ENCODE assay signal across 18 cellular contexts in the genomic region with DNA sequence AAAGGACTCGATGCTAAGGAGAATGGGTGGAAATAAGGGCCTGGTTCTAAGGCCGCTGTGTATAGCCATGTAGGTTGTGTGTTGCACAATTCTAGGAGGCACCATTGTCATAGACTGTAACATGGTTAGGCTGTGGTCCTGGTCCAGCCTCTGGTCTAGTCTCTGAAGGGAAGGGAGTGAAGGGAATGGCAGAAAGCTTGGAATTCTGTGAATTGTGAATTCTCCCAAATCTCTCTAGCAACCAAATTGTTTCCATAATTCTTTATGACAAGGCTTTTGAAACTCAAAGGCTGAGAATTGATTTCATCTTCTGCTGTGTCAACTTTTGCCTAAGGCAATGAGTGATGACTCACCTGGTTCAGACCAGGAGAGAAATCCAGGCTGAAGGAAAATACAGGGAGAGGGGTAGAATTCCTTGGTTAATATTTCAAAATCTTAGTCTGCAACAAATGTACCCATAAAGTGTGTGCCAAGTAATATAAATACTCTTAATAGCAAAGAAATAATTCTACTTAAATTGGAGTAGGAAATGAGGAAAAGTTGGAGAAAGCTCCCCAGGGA.
"Had no signal": no experiment of that assay in that cellular context is flagged by ENCODE, and none has a peak within 500 bp of the region (broad histone marks: within the 10 kb centered on the region; RNA-seq: fewer than 3 reads in every experiment).

No MANE protein-coding gene starts in this region.

- H3K27ac ChIP-seq: ascending aorta, esophagus squamous epithelium, pancreas, sigmoid colon, stomach, WERI-Rb-1 had no signal

- H3K4me1 ChIP-seq: ascending aorta, pancreas, stomach had no signal

- H3K9me3 Mint-ChIP-seq: activated naive CD4-positive, alpha-beta T cell treated with anti-CD3 and anti-CD28 coated beads, Interleukin-2, amount 50 U/mL, for 24 hours; immature natural killer cell; natural killer cell; stimulated activated effector memory CD8-positive, alpha-beta T cell treated with anti-CD3 and anti-CD28 coated beads, Interleukin-12 subunit alpha, Interleukin-12 subunit beta, amount 100 ng/mL, for 72 hours had no signal

- H3K4me3 Mint-ChIP-seq: activated naive CD4-positive, alpha-beta T cell treated with anti-CD3 and anti-CD28 coated beads, Interleukin-2, amount 50 U/mL, for 24 hours; immature natural killer cell; natural killer cell; stimulated activated effector memory CD8-positive, alpha-beta T cell treated with anti-CD3 and anti-CD28 coated beads, Interleukin-12 subunit alpha, Interleukin-12 subunit beta, amount 100 ng/mL, for 72 hours; type B pancreatic cell had no signal

- H3K36me3 Mint-ChIP-seq: activated naive CD4-positive, alpha-beta T cell treated with anti-CD3 and anti-CD28 coated beads, Interleukin-2, amount 50 U/mL, for 24 hours; natural killer cell; stimulated activated effector memory CD8-positive, alpha-beta T cell treated with anti-CD3 and anti-CD28 coated beads, Interleukin-12 subunit alpha, Interleukin-12 subunit beta, amount 100 ng/mL, for 72 hours; type B pancreatic cell had no signal

- H3K4me1 Mint-ChIP-seq: activated naive CD4-positive, alpha-beta T cell treated with anti-CD3 and anti-CD28 coated beads, Interleukin-2, amount 50 U/mL, for 24 hours; natural killer cell; stimulated activated effector memory CD8-positive, alpha-beta T cell treated with anti-CD3 and anti-CD28 coated beads, Interleukin-12 subunit alpha, Interleukin-12 subunit beta, amount 100 ng/mL, for 72 hours had no signal

- H3K27ac Mint-ChIP-seq: activated naive CD4-positive, alpha-beta T cell treated with anti-CD3 and anti-CD28 coated beads, Interleukin-2, amount 50 U/mL, for 24 hours; immature natural killer cell; natural killer cell; stimulated activated effector memory CD8-positive, alpha-beta T cell treated with anti-CD3 and anti-CD28 coated beads, Interleukin-12 subunit alpha, Interleukin-12 subunit beta, amount 100 ng/mL, for 72 hours; type B pancreatic cell had no signal

- H3K9me3 ChIP-seq: ascending aorta, esophagus squamous epithelium, pancreas, sigmoid colon, stomach had no signal

- DNase-seq: activated CD4-positive, alpha-beta T cell treated with anti-CD3 and anti-CD28 coated beads, Interleukin-2, amount 50 U/mL, for 4 hours; activated gamma-delta T cell; cerebellar nuclear complex; effector CD4-positive, alpha-beta T cell; esophagus squamous epithelium; immature natural killer cell; mesendoderm; natural killer cell; pancreas; sigmoid colon; stimulated activated CD4-positive, alpha-beta T cell treated with anti-CD3 and anti-CD28 coated beads, Interleukin-4, amount 100 ng/mL, for 24 hours; stomach; T-helper 2 cell; WERI-Rb-1 had no signal

- H3K36me3 ChIP-seq: ascending aorta, esophagus squamous epithelium, pancreas, sigmoid colon, stomach, WERI-Rb-1 had no signal

- ATAC-seq: natural killer cell; pancreas; stimulated activated effector memory CD8-positive, alpha-beta T cell treated with anti-CD3 and anti-CD28 coated beads, Interleukin-12 subunit alpha, Interleukin-12 subunit beta, amount 100 ng/mL, for 72 hours had no signal

- H3K27me3 ChIP-seq: ascending aorta, pancreas, sigmoid colon had no signal

- FAIRE-seq: pancreas had no signal

- H3K4me3 ChIP-seq: ascending aorta, esophagus squamous epithelium, pancreas, sigmoid colon, stomach had no signal
